Comparison of ENCODE assay signal across 8 cellular contexts in genomic region chr22:41799486-41800347, GRCh38. TPM values are rescaled to one million over a fixed set of nuclear protein-coding genes. Genes with fewer than 3 reads are reported as not detected.
DNase-seq lines count a peak whose midpoint lies in the region; ATAC-seq and TF ChIP-seq lines count a peak whose summit lies in the region.

No MANE protein-coding gene starts in this region.

- CTCF ChIA-PET in activated CD4-positive, alpha-beta memory T cell treated with anti-CD3 and anti-CD28 coated beads, Interleukin-2, amount 10 ng/mL, durations not matched to agents 7 days and 5 days (lab: Charles Lee), result interaction anchor here (0.8 to 5.0 kb wide), 15 partner anchors 10 to 147 kb away, joined by 3 to 53 read pairs (median 5); partner anchors contain the start of genes CENPM and MEI1
- CTCF ChIA-PET in naive thymus-derived CD4-positive, alpha-beta T cell (lab: Charles Lee), result interaction anchor here (0.7 to 2.9 kb wide), 10 partner anchors 12 to 158 kb away, joined by 3 to 26 read pairs (median 5); no protein-coding TSS in a partner anchor

- POLR2A ChIA-PET in activated CD4-positive, alpha-beta memory T cell treated with anti-CD3 and anti-CD28 coated beads, Interleukin-2, amount 10 ng/mL, durations not matched to agents 7 days and 5 days (lab: Charles Lee), result interaction anchor here (0.6 to 8.4 kb wide), 44 partner anchors 9 to 815 kb away, joined by 3 to 366 read pairs (median 7); partner anchors contain the start of genes CENPM, DESI1, MEI1 and NDUFA6
- POLR2A ChIA-PET in naive thymus-derived CD4-positive, alpha-beta T cell (lab: Charles Lee), result interaction anchor here (0.7 to 7.8 kb wide), 30 partner anchors 8 to 1903 kb away, joined by 3 to 366 read pairs (median 6); partner anchors contain the start of genes DESI1, MEI1, SMDT1 and SNU13

- WGBS in aorta, 2 donors, result 20% methylated on average over 38 of the region's 38 CpGs

- peak overlapping the region; percentile 91 for H3K4me3 Mint-ChIP-seq in activated CD4-positive, alpha-beta memory T cell treated with anti-CD3 and anti-CD28 coated beads, Interleukin-2, amount 10 ng/mL, durations not matched to agents 7 days and 5 days
- H3K4me3 Mint-ChIP-seq in naive thymus-derived CD4-positive, alpha-beta T cell, result peak overlapping the region; percentile 81 to 97 (median 95)

- H3K27me3 ChIP-seq in fibroblast of lung (ENCODE audit: control insufficient read depth, insufficient read depth, low read length) (no peaks in the 10 kb centered on the region), aorta (ENCODE audit: control insufficient read depth in 1 of 2, insufficient read depth in 2 of 2, low read length in 1 of 2) (no peaks in the 10 kb centered on the region)
- no peaks in the 10 kb centered on the region for H3K27me3 ChIP-seq in naive thymus-derived CD4-positive, alpha-beta T cell (ENCODE audit: control insufficient read depth in 2 of 2, insufficient read depth in 2 of 2, low read length in 2 of 2)

- no peaks in the 10 kb centered on the region for H3K9me3 Mint-ChIP-seq in activated CD4-positive, alpha-beta memory T cell treated with anti-CD3 and anti-CD28 coated beads, Interleukin-2, amount 10 ng/mL, durations not matched to agents 7 days and 5 days
- peaks cover 0 to 4% (median 0%) of the 10 kb centered on the region in 11 donors for H3K9me3 Mint-ChIP-seq in naive thymus-derived CD4-positive, alpha-beta T cell

- peak overlapping the region; percentile 88 for H2AFZ ChIP-seq in fibroblast of lung (ENCODE audit: low read length)

- H3K4me1 ChIP-seq in fibroblast of lung (ENCODE audit: control insufficient read depth, extremely low read depth, insufficient read depth, low read length) (peaks cover 6% of the 10 kb centered on the region), aorta (ENCODE audit: control insufficient read depth in 1 of 2, insufficient read depth in 2 of 2, low read length in 2 of 2) (no peaks in the 10 kb centered on the region)
- peaks cover 17 to 19% of the 10 kb centered on the region in 2 donors for H3K4me1 ChIP-seq in naive thymus-derived CD4-positive, alpha-beta T cell (ENCODE audit: control insufficient read depth in 2 of 2, insufficient read depth in 2 of 2, low read length in 2 of 2)

- no peak for TF ChIP-seq CTCF in fibroblast of lung (conservative IDR thresholded peaks at IDR 0.05 in 1 of 2, IDR thresholded peaks at IDR 0.05 in 1 of 2; ENCODE audit: low read depth in 1 of 2, low read length in 2 of 2)

- no peaks in the 10 kb centered on the region for H4K20me1 ChIP-seq in fibroblast of lung (ENCODE audit: control insufficient read depth, extremely low read depth, insufficient read depth, low read length)

- H3K4me2 ChIP-seq in fibroblast of lung (ENCODE audit: extremely low read depth, insufficient read depth, low read length), result peak overlapping the region; percentile 79

- peaks cover 38% of the 10 kb centered on the region for H3K4me1 Mint-ChIP-seq in activated CD4-positive, alpha-beta memory T cell treated with anti-CD3 and anti-CD28 coated beads, Interleukin-2, amount 10 ng/mL, durations not matched to agents 7 days and 5 days
- peaks cover 8 to 46% (median 38%) of the 10 kb centered on the region in 7 donors for H3K4me1 Mint-ChIP-seq in naive thymus-derived CD4-positive, alpha-beta T cell

- H3K9me3 ChIP-seq in fibroblast of lung (ENCODE audit: control insufficient read depth, insufficient read depth, low read depth, low read length), result no peaks in the 10 kb centered on the region
- H3K9me3 ChIP-seq in naive thymus-derived CD4-positive, alpha-beta T cell (ENCODE audit: control insufficient read depth in 2 of 3, low read length in 3 of 3), result no peaks in the 10 kb centered on the region
- no peaks in the 10 kb centered on the region for H3K9me3 ChIP-seq in aorta (ENCODE audit: control insufficient read depth, low read length)

- H3K27me3 Mint-ChIP-seq in activated CD4-positive, alpha-beta memory T cell treated with anti-CD3 and anti-CD28 coated beads, Interleukin-2, amount 10 ng/mL, durations not matched to agents 7 days and 5 days, result no peaks in the 10 kb centered on the region
- no peaks in the 10 kb centered on the region for H3K27me3 Mint-ChIP-seq in naive thymus-derived CD4-positive, alpha-beta T cell

- H3K4me3 ChIP-seq in fibroblast of lung (replicated peaks in 1 of 4; ENCODE audit: control extremely low read depth in 1 of 4, insufficient read depth in 1 of 4, low read depth in 3 of 4, low read length in 4 of 4), result peak overlapping the region; percentile 62 to 99 (median 78)
- H3K4me3 ChIP-seq in naive thymus-derived CD4-positive, alpha-beta T cell (ENCODE audit: low read length), result peak overlapping the region; percentile 88
- H3K4me3 ChIP-seq in aorta (ENCODE audit: low read length in 2 of 2), result peak overlapping the region; percentile 6 to 77

- peak overlapping the region; percentile 90 for H3K27ac Mint-ChIP-seq in activated CD4-positive, alpha-beta memory T cell treated with anti-CD3 and anti-CD28 coated beads, Interleukin-2, amount 10 ng/mL, durations not matched to agents 7 days and 5 days
- H3K27ac Mint-ChIP-seq in naive thymus-derived CD4-positive, alpha-beta T cell, result peak overlapping the region; percentile 94 to 100 (median 98)

- H3K9ac ChIP-seq in fibroblast of lung (ENCODE audit: insufficient read depth, low read length), result peak overlapping the region; percentile 53

- DNase-seq in AG08395 (ENCODE audit: low spot score) (peak; percentile 53), fibroblast of lung (ENCODE audit: low read depth in 2 of 2) (peak; percentile 22 to 25), aorta (peak; percentile 49 to 79), NCI-H2107 (lab: John Stamatoyannopoulos, UW) (no peak)
- DNase-seq in activated CD4-positive, alpha-beta memory T cell treated with anti-CD3 and anti-CD28 coated beads, Interleukin-2, amount 10 ng/mL, durations not matched to agents 7 days and 5 days, result peak; percentile 18
- DNase-seq in naive thymus-derived CD4-positive, alpha-beta T cell, result peak in 3 of 9 donors; percentile 7 to 46 (median 28)

- ATAC-seq in GM18867 (IDR thresholded peaks at IDR 0.05; ENCODE audit: unreplicated experiment) (peak; percentile 25), HG03159 (IDR thresholded peaks at IDR 0.05; ENCODE audit: unreplicated experiment) (peak; percentile 29), aorta (ENCODE audit: low FRiP score) (peak; percentile 82)
- ATAC-seq in naive thymus-derived CD4-positive, alpha-beta T cell, result peak; percentile 56

- H3K36me3 ChIP-seq in fibroblast of lung (ENCODE audit: control insufficient read depth, insufficient read depth, low read length) (no peaks in the 10 kb centered on the region), aorta (ENCODE audit: control insufficient read depth in 1 of 2, insufficient read depth in 2 of 2, low read length in 1 of 2) (no peaks in the 10 kb centered on the region)
- peaks cover 0 to 16% (median 2%) of the 10 kb centered on the region in 3 experiments for H3K36me3 ChIP-seq in naive thymus-derived CD4-positive, alpha-beta T cell (ENCODE audit: control insufficient read depth in 2 of 3, insufficient read depth in 3 of 3, low read length in 3 of 3)

- intact Hi-C loops in naive thymus-derived CD4-positive, alpha-beta T cell (cut with micrococcal nuclease), result loop anchor here (1.0 to 5.0 kb wide), 9 partner anchors 18 to 141 kb away; partner anchors contain the start of gene SNU13 (in 2 of the 2)
- intact Hi-C loops in aorta (cut with DNase I), result loop anchor here in 1 of 2 donors (2.0 kb wide), 1 partner anchor 33 kb away; the partner anchor contains the start of gene SREBF2

- H3K27ac ChIP-seq in fibroblast of lung (ENCODE audit: insufficient read depth, low read length) (peak overlapping the region; percentile 65), aorta (ENCODE audit: low read depth in 1 of 2, low read length in 2 of 2) (peak overlapping the region in 1 of 2 donors; percentile 4)
- peak overlapping the region; percentile 88 for H3K27ac ChIP-seq in naive thymus-derived CD4-positive, alpha-beta T cell (ENCODE audit: low read depth, low read length)

- peaks cover 2% of the 10 kb centered on the region for H3K79me2 ChIP-seq in fibroblast of lung (ENCODE audit: control insufficient read depth, insufficient read depth, low read length)

- peaks cover 42% of the 10 kb centered on the region for H3K36me3 Mint-ChIP-seq in activated CD4-positive, alpha-beta memory T cell treated with anti-CD3 and anti-CD28 coated beads, Interleukin-2, amount 10 ng/mL, durations not matched to agents 7 days and 5 days (ENCODE audit: low read depth)
- peaks cover 3 to 13% (median 4%) of the 10 kb centered on the region in 5 donors for H3K36me3 Mint-ChIP-seq in naive thymus-derived CD4-positive, alpha-beta T cell

RNA-seq across cellular contexts. Expression of gene CCDC134, which starts 0.8 kb away (rescaled TPM):
- 10 to 100 TPM; 17.9 to 20.3 TPM for total RNA-seq in activated CD4-positive, alpha-beta memory T cell treated with anti-CD3 and anti-CD28 coated beads, Interleukin-2, amount 10 ng/mL, durations not matched to agents 7 days and 5 days
- total RNA-seq in fibroblast of lung (9.2 and 13.7 TPM in 2 replicates), aorta (1 to 10 TPM; 4.1 to 7.3 TPM)
- polyA plus RNA-seq in fibroblast of lung (3.0 and 5.0 TPM in 2 replicates), aorta (1 to 10 TPM in 1 of 2 donors, not detected in 1; 1.0 TPM)
- 3.0 and 4.8 TPM in 2 replicates for polyA plus RNA-seq in fibroblast of lung (2012)
- polyA minus RNA-seq in fibroblast of lung (ENCODE audit: low replicate concordance), result 7.5 and 8.3 TPM in 2 replicates
- 10 to 100 TPM; 13.7 to 22.8 (median 18.2) TPM for total RNA-seq in naive thymus-derived CD4-positive, alpha-beta T cell
- polyA plus RNA-seq in naive thymus-derived CD4-positive, alpha-beta T cell, result 1 to 10 TPM; 4.5 to 9.1 TPM

RNA-seq across cellular contexts. Expression of gene SREBF2, which starts 33.2 kb away (rescaled TPM):
- 100 to 1,000 TPM; 150 to 157 TPM for total RNA-seq in activated CD4-positive, alpha-beta memory T cell treated with anti-CD3 and anti-CD28 coated beads, Interleukin-2, amount 10 ng/mL, durations not matched to agents 7 days and 5 days
- total RNA-seq in fibroblast of lung (60.9 and 103 TPM in 2 replicates), aorta (10 to 100 TPM; 68.2 to 86.3 TPM)
- polyA plus RNA-seq in fibroblast of lung (45.5 and 51.7 TPM in 2 replicates), aorta (10 to 100 TPM; 11.0 to 19.2 TPM)
- polyA plus RNA-seq in fibroblast of lung (2012), result 75.7 and 89.5 TPM in 2 replicates
- polyA minus RNA-seq in fibroblast of lung (ENCODE audit: low replicate concordance), result 220 and 377 TPM in 2 replicates
- 100 to 1,000 TPM in 3 of 5 experiments, 10 to 100 TPM in 2; 71.5 to 117 (median 101) TPM for total RNA-seq in naive thymus-derived CD4-positive, alpha-beta T cell
- polyA plus RNA-seq in naive thymus-derived CD4-positive, alpha-beta T cell, result 10 to 100 TPM; 17.4 to 21.0 TPM

Comparison
In these comparisons a context has a peak if more than half of its experiments do, and no peak if none do; other contexts are left out.
1. ATAC-seq: peak in every context shown above with its lines; median percentile 82 in aorta; 56 in naive thymus-derived CD4-positive, alpha-beta T cell; 29 in HG03159; 25 in GM18867.